In genomic region chr10:21330628-21331020, GRCh38 we compare ENCODE assay signal across 17 cellular contexts.
DNase-seq lines count a peak whose midpoint lies in the region; ATAC-seq, FAIRE-seq and TF ChIP-seq lines count a peak whose summit lies in the region.
"Had no signal": no experiment of that assay in that cellular context is flagged by ENCODE, and none has a peak within 500 bp of the region (broad histone marks: within the 10 kb centered on the region; RNA-seq: fewer than 3 reads in every experiment).

No MANE protein-coding gene starts in this region.

- in situ Hi-C loops in HepG2 (cut with HindIII; ENCODE audit: extremely low pct_ligation_motif_present, low pct_unique_long_range_greater_than_20kb), result no loop called here

- DNase-seq in HepG2 (ENCODE audit: low spot score) (no peak), glomerular endothelial cell (ENCODE audit: extremely low read depth, low read depth, low spot score) (peak; percentile 98), mesothelial cell of epicardium (ENCODE audit: low spot score in 2 of 2, unreplicated experiment in 2 of 2) (no peak), PC-9 (no peak), urothelium cell line (ENCODE audit: low spot score) (no peak)
- DNase-seq: activated CD4-positive, alpha-beta T cell treated with anti-CD3 and anti-CD28 coated beads, Interleukin-2, amount 50 U/mL, for 1 hour; activated naive CD4-positive, alpha-beta T cell treated with anti-CD3 and anti-CD28 coated beads, Interleukin-2, amount 10 ng/mL, durations not matched to agents 7 days and 5 days; cortex of kidney; DND-41; Kasumi-1 had no signal

- intact Hi-C loops in HepG2 (cut with micrococcal nuclease; ENCODE audit: unreplicated experiment) (no loop called here), PC-9 (cut with micrococcal nuclease; ENCODE audit: unreplicated experiment) (no loop called here)

- FAIRE-seq in HepG2 (lab: Jason Lieb, UNC) (no peak), urothelium cell line (lab: Jason Lieb, UNC) (no peak)
- FAIRE-seq: astrocyte, GM18507 had no signal

- TF ChIP-seq CTCF in liver (IDR thresholded peaks at IDR 0.05; ENCODE audit: low read depth, low read length, missing input control) (no peak), HepG2 (CRISPR knock-in tag; IDR thresholded peaks at IDR 0.05) (no peak), mesothelial cell of epicardium (IDR thresholded peaks at IDR 0.05; ENCODE audit: unreplicated experiment) (no peak), PC-9 (conservative IDR thresholded peaks at IDR 0.05) (no peak)

- CTCF ChIA-PET in HepG2 (lab: Yijun Ruan, JAX; ENCODE audit: low intra/inter-chr PET ratio, low total read pairs), result no interaction called here
- CTCF ChIA-PET in PC-9 (lab: Charles Lee), result interaction anchor here (0.7 kb wide), 2 partner anchors 14 to 166 kb away, joined by 3 to 6 read pairs; no protein-coding TSS in a partner anchor

- H3K36me3 ChIP-seq in liver (ENCODE audit: control insufficient read depth in 4 of 4, insufficient read depth in 3 of 4, low read depth in 1 of 4, low read length in 3 of 4) (no peaks in the 10 kb centered on the region), HepG2 (replicated peaks in 1 of 2; ENCODE audit: control insufficient read depth in 1 of 2, insufficient read depth in 2 of 2, low read length in 2 of 2) (no peaks in the 10 kb centered on the region), PC-9 (ENCODE audit: low read depth) (no peaks in the 10 kb centered on the region)
- H3K36me3 ChIP-seq: thoracic aorta had no signal

- H3K27me3 Mint-ChIP-seq in mesothelial cell of epicardium (ENCODE audit: low read depth), result no peaks in the 10 kb centered on the region
- H3K27me3 Mint-ChIP-seq: activated naive CD4-positive, alpha-beta T cell treated with anti-CD3 and anti-CD28 coated beads, Interleukin-2, amount 10 ng/mL, durations not matched to agents 7 days and 5 days had no signal

- H3K9me3 ChIP-seq in liver (ENCODE audit: control insufficient read depth in 4 of 4, low read length in 3 of 4) (no peaks in the 10 kb centered on the region), HepG2 (ENCODE audit: low read length) (no peaks in the 10 kb centered on the region), PC-9 (ENCODE audit: insufficient read depth, low read depth) (no peaks in the 10 kb centered on the region)
- H3K9me3 ChIP-seq: thoracic aorta had no signal

- no peak overlapping the region for H2AFZ ChIP-seq in HepG2 (ENCODE audit: low read length)
- H2AFZ ChIP-seq in PC-9, result no peak overlapping the region

- TF ChIP-seq RAD21 in liver (IDR thresholded peaks at IDR 0.05) (peak in 1 of 2 donors; percentile 10), HepG2 (CRISPR knock-in tag; IDR thresholded peaks at IDR 0.05) (no peak)

- POLR2A ChIA-PET in HepG2 (lab: Yijun Ruan, JAX), result no interaction called here
- POLR2A ChIA-PET in PC-9 (lab: Charles Lee; ENCODE audit: unreplicated experiment), result no interaction called here

- WGBS in liver, result 68% methylated on average over 6 of the region's 6 CpGs
- 39% methylated on average over 6 of the region's 6 CpGs for WGBS in HepG2 (ENCODE audit: low lambda C conversion rate)

- H3K4me1 ChIP-seq in liver (ENCODE audit: control insufficient read depth in 4 of 4, insufficient read depth in 4 of 4, low read length in 3 of 4) (no peaks in the 10 kb centered on the region), HepG2 (ENCODE audit: insufficient read depth, low read length) (0 out of 2 replicates have a peak, but pooled peaks cover 7% of the 10 kb centered on the region), PC-9 (replicated peaks; ENCODE audit: insufficient read depth) (peaks cover 35% of the 10 kb centered on the region)

- peak overlapping the region; percentile 73 for H3K27ac Mint-ChIP-seq in mesothelial cell of epicardium
- H3K27ac Mint-ChIP-seq: activated naive CD4-positive, alpha-beta T cell treated with anti-CD3 and anti-CD28 coated beads, Interleukin-2, amount 10 ng/mL, durations not matched to agents 7 days and 5 days had no signal

- H3K4me1 Mint-ChIP-seq in mesothelial cell of epicardium, result peaks cover 26% of the 10 kb centered on the region
- H3K4me1 Mint-ChIP-seq: activated naive CD4-positive, alpha-beta T cell treated with anti-CD3 and anti-CD28 coated beads, Interleukin-2, amount 10 ng/mL, durations not matched to agents 7 days and 5 days; CD14-positive monocyte had no signal

- H3K4me2 ChIP-seq in HepG2 (ENCODE audit: low read depth, low read length), result no peak overlapping the region
- H3K4me2 ChIP-seq in PC-9, result no peak overlapping the region

- no peak for TF ChIP-seq EP300 in HepG2 (IDR thresholded peaks at IDR 0.05; ENCODE audit: low read depth in 2 of 2, low read length in 2 of 2)
- no peak for TF ChIP-seq EP300 in HepG2 (CRISPR knock-in tag; IDR thresholded peaks at IDR 0.05; ENCODE audit: borderline replicate concordance)

- H4K20me1 ChIP-seq in HepG2 (ENCODE audit: insufficient read depth, low read length), result no peaks in the 10 kb centered on the region
- no peaks in the 10 kb centered on the region for H4K20me1 ChIP-seq in PC-9 (ENCODE audit: insufficient read depth)

- TF ChIP-seq POLR2A in HepG2 (IDR thresholded peaks at IDR 0.05; ENCODE audit: insufficient read depth in 1 of 2, low read depth in 2 of 2, low read length in 2 of 2), result no peak

- no peaks in the 10 kb centered on the region for H3K36me3 Mint-ChIP-seq in mesothelial cell of epicardium
- H3K36me3 Mint-ChIP-seq: activated naive CD4-positive, alpha-beta T cell treated with anti-CD3 and anti-CD28 coated beads, Interleukin-2, amount 10 ng/mL, durations not matched to agents 7 days and 5 days; CD14-positive monocyte had no signal

- no peak overlapping the region for H3K4me3 Mint-ChIP-seq in mesothelial cell of epicardium
- H3K4me3 Mint-ChIP-seq: activated naive CD4-positive, alpha-beta T cell treated with anti-CD3 and anti-CD28 coated beads, Interleukin-2, amount 10 ng/mL, durations not matched to agents 7 days and 5 days; CD14-positive monocyte had no signal

- no peaks in the 10 kb centered on the region for H3K9me2 ChIP-seq in PC-9 (ENCODE audit: insufficient read depth)

- H3K27ac ChIP-seq in liver (ENCODE audit: low read depth in 1 of 2, low read length in 2 of 2) (no peak overlapping the region), HepG2 (ENCODE audit: extremely low read length, insufficient read depth, low read length) (no peak overlapping the region), PC-9 (no peak overlapping the region)
- H3K27ac ChIP-seq: thoracic aorta had no signal

- ATAC-seq in HepG2 (no peak), HG02642 (IDR thresholded peaks at IDR 0.05; ENCODE audit: poor library complexity, unreplicated experiment) (no peak), GM19351 (IDR thresholded peaks at IDR 0.05; ENCODE audit: unreplicated experiment) (no peak)

- no peak overlapping the region for H3K9ac ChIP-seq in liver (ENCODE audit: low read depth in 1 of 2, low read length in 2 of 2)
- no peak overlapping the region for H3K9ac ChIP-seq in HepG2 (ENCODE audit: insufficient read depth, low read depth, low read length)

- H3K27me3 ChIP-seq in liver (ENCODE audit: control insufficient read depth in 4 of 4, insufficient read depth in 4 of 4, low read length in 3 of 4) (no peaks in the 10 kb centered on the region), HepG2 (ENCODE audit: control insufficient read depth in 1 of 2, insufficient read depth in 2 of 2, low read length in 2 of 2) (no peaks in the 10 kb centered on the region), PC-9 (ENCODE audit: insufficient read depth, low read depth) (no peaks in the 10 kb centered on the region)

- BruUV-seq in HepG2 (replicated peaks; lab: Mats Ljungman, UMichigan), result no TSS peak
- no TSS peak for BruUV-seq in PC-9 (replicated peaks; lab: Mats Ljungman, UMichigan)

- peaks cover 24% of the 10 kb centered on the region for H3F3A ChIP-seq in PC-9 (ENCODE audit: insufficient read depth, low read depth)

- no peak overlapping the region for H3K4me3 ChIP-seq in liver (ENCODE audit: low read depth in 1 of 3, low read length in 3 of 3)
- no peak overlapping the region for H3K4me3 ChIP-seq in HepG2 (replicated peaks in 1 of 3; ENCODE audit: insufficient read depth in 1 of 3, low read depth in 2 of 3, low read length in 3 of 3)
- no peak overlapping the region for H3K4me3 ChIP-seq in PC-9
- H3K4me3 ChIP-seq: thoracic aorta had no signal

- H3K79me2 ChIP-seq in HepG2 (ENCODE audit: insufficient read depth, low read length) (no peaks in the 10 kb centered on the region), PC-9 (ENCODE audit: low read depth) (no peaks in the 10 kb centered on the region)

- H3K9me3 Mint-ChIP-seq in mesothelial cell of epicardium, result no peaks in the 10 kb centered on the region
- H3K9me3 Mint-ChIP-seq: activated naive CD4-positive, alpha-beta T cell treated with anti-CD3 and anti-CD28 coated beads, Interleukin-2, amount 10 ng/mL, durations not matched to agents 7 days and 5 days had no signal

TF ChIP-seq in liver, 16 proteins besides CTCF, POLR2A, EP300 and RAD21 (continues in another document):
- TF ChIP-seq RXRA (IDR thresholded peaks at IDR 0.05) (peak in 1 of 2 donors; percentile 17), NR2F2 (IDR thresholded peaks at IDR 0.05) (peak; percentile 52), FOXA2 (IDR thresholded peaks at IDR 0.05) (no peak), HNF4A (conservative IDR thresholded peaks at IDR 0.05) (no peak), SP1 (IDR thresholded peaks at IDR 0.05) (peak; percentile 36), YY1 (IDR thresholded peaks at IDR 0.05) (no peak)
- TF ChIP-seq, protein P1, sequence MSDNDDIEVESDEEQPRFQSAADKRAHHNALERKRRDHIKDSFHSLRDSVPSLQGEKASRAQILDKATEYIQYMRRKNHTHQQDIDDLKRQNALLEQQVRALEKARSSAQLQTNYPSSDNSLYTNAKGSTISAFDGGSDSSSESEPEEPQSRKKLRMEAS (IDR thresholded peaks at IDR 0.05), result no peak

TF ChIP-seq in HepG2, 621 proteins besides CTCF, POLR2A, EP300 and RAD21 (continues in another document):
- TF ChIP-seq NR2F2 (IDR thresholded peaks at IDR 0.05; ENCODE audit: borderline replicate concordance, low read depth) (no peak), RCOR2 (CRISPR knock-in tag; IDR thresholded peaks at IDR 0.05) (no peak), KAT2B (IDR thresholded peaks at IDR 0.05; ENCODE audit: borderline replicate concordance, low read depth, low read length) (no peak), GRHL1 (CRISPR knock-in tag; conservative IDR thresholded peaks at IDR 0.05) (no peak), ZBTB1 (CRISPR knock-in tag; IDR thresholded peaks at IDR 0.05; ENCODE audit: borderline replicate concordance) (no peak)
